ENCODE assay signal across 8 cellular contexts in the genomic region with DNA sequence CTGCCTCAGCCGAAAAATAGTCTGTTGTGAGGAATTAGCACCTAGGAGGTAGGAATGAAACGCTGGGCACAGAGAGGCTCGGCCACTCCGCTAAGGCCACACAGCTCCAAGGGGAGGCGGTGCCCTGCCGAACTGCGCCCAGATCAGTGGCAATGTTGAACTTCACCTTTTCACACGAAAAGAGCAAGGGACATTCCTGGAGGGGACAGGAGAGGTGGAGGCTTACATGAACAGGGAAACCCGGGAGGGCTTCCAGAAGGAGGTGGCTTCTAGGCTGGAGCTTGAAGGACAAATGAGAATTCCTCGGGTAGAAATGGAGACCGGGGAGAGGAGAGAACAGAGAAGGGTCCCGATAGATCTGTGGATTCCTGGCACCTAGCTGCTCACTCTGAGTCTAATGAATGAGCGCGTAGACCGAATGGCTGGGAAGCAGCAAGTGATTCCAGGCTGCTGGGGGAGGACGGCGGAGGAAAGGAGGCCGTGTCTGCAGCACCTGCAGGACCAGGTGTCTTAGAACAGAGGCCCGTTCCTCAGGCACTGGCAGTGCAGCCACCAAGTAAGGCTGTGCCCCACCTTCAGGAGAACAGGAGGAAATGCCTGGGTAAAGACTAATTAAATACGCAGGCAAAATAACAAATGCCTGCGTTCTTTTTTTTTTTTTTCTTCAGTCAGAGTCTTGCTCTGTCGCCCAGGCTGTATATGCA. TPM values are rescaled to one million over a fixed set of nuclear protein-coding genes. Genes with fewer than 3 reads are reported as not detected.
DNase-seq lines count a peak whose midpoint lies in the region; ATAC-seq and TF ChIP-seq lines count a peak whose summit lies in the region.

No MANE protein-coding gene starts in this region.

- peaks cover 25% of the 10 kb centered on the region for H3K4me1 ChIP-seq in KMS-11 (ENCODE audit: low read depth, poor library complexity, severe bottlenecking)

- ATAC-seq in GM18909 (IDR thresholded peaks at IDR 0.05; ENCODE audit: poor library complexity, unreplicated experiment) (peak; percentile 16), GM21526 (IDR thresholded peaks at IDR 0.05; ENCODE audit: low FRiP score, unreplicated experiment) (no peak)

- CTCF ChIA-PET in BJ (lab: Yijun Ruan, JAX): interaction anchor here (0.9 to 2.6 kb wide), 7 partner anchors 9 to 189 kb away, joined by 3 to 15 read pairs (median 4); no protein-coding TSS in a partner anchor

- no peaks in the 10 kb centered on the region for H3K9me3 ChIP-seq in iPS-18c (ENCODE audit: control insufficient read depth, insufficient read depth, low read length)

- H3K79me2 ChIP-seq in KMS-11 (ENCODE audit: insufficient read depth, low read depth): peaks cover 12% of the 10 kb centered on the region

- POLR2A ChIA-PET in BJ (lab: Charles Lee): no interaction called here

- peak overlapping the region; percentile 40 for H3K27ac ChIP-seq in KMS-11

- H3K9ac ChIP-seq in KMS-11: peak overlapping the region; percentile 80

- H3K27me3 ChIP-seq in BJ (ENCODE audit: control insufficient read depth, insufficient read depth, low read length) (no peaks in the 10 kb centered on the region), KMS-11 (ENCODE audit: insufficient read depth, low read depth) (peaks cover 36% of the 10 kb centered on the region)

- DNase-seq in BJ (ENCODE audit: low read depth): no peak
- DNase-seq in SK-N-DZ (ENCODE audit: low spot score): peak; percentile 49
- peak; percentile 65 for DNase-seq in astrocyte of the hippocampus (ENCODE audit: low read depth, low spot score)
- peak; percentile 26 for DNase-seq in stimulated activated CD4-positive, alpha-beta T cell treated with anti-CD3 and anti-CD28 coated beads, Interleukin-12 subunit alpha, Interleukin-12 subunit beta, amount 100 ng/mL, for 4 hours

- H2AFZ ChIP-seq in KMS-11 (ENCODE audit: low read depth): peak overlapping the region; percentile 90

- no peaks in the 10 kb centered on the region for H4K20me1 ChIP-seq in KMS-11 (ENCODE audit: insufficient read depth)

- peak overlapping the region; percentile 74 for H3K4me2 ChIP-seq in KMS-11

- H3K4me3 ChIP-seq in BJ (ENCODE audit: low read depth, low read length) (peak overlapping the region; percentile 92), KMS-11 (IDR thresholded peaks at IDR 0.05; ENCODE audit: insufficient read depth, low read depth, low read length) (no peak overlapping the region), iPS-18c (ENCODE audit: insufficient read depth, low read depth, low read length) (peak overlapping the region; percentile 87)

- TF ChIP-seq CTCF in BJ (IDR thresholded peaks at IDR 0.05; ENCODE audit: insufficient read depth, low read depth, low read length) (peak; percentile 48), KMS-11 (conservative IDR thresholded peaks at IDR 0.05; ENCODE audit: low read depth, low read length) (peak; percentile 17)

- no peaks in the 10 kb centered on the region for H3K36me3 ChIP-seq in BJ (ENCODE audit: control insufficient read depth, insufficient read depth, low read length)
- no peaks in the 10 kb centered on the region for H3K36me3 ChIP-seq in KMS-11 (ENCODE audit: insufficient read depth)

RNA-seq across cellular contexts. Expression of gene SLC38A10, which starts 0.7 kb away (rescaled TPM):
- polyA plus RNA-seq in BJ (2011; rRNA removed): 34.6 and 55.4 TPM in 2 replicates
- 49.8 and 63.7 TPM in 2 replicates for polyA minus RNA-seq in BJ (2011; rRNA and poly(A)+ RNA removed)
- polyA plus RNA-seq in SK-N-DZ (2014; cell fraction: cytosol; rRNA removed): 37.0 and 51.8 TPM in 2 replicates
- 68.3 and 105 TPM in 2 replicates for polyA plus RNA-seq in SK-N-DZ (2014; cell fraction: nucleus; rRNA removed)

RNA-seq across cellular contexts. Expression of gene NDUFAF8, which starts 56.7 kb away (rescaled TPM):
- 70.8 and 130 TPM in 2 replicates for polyA plus RNA-seq in BJ (2011; rRNA removed)
- polyA minus RNA-seq in BJ (2011; rRNA and poly(A)+ RNA removed): 12.1 and 14.0 TPM in 2 replicates
- 58.7 and 69.4 TPM in 2 replicates for polyA plus RNA-seq in SK-N-DZ (2014; cell fraction: cytosol; rRNA removed)
- 92.5 and 97.0 TPM in 2 replicates for polyA plus RNA-seq in SK-N-DZ (2014; cell fraction: nucleus; rRNA removed)

RNA-seq across cellular contexts. Expression of gene TEPSIN, which starts 57.0 kb away (rescaled TPM):
- polyA plus RNA-seq in BJ (2011; rRNA removed): 7.5 and 19.4 TPM in 2 replicates
- 4.6 and 8.3 TPM in 2 replicates for polyA minus RNA-seq in BJ (2011; rRNA and poly(A)+ RNA removed)
- polyA plus RNA-seq in SK-N-DZ (2014; cell fraction: cytosol; rRNA removed): 26.7 and 42.5 TPM in 2 replicates
- polyA plus RNA-seq in SK-N-DZ (2014; cell fraction: nucleus; rRNA removed): 321 and 355 TPM in 2 replicates
